2 cellular contexts compared by ENCODE assay signal in genomic region chr2:173935305-173935704, GRCh38.
TF ChIP-seq lines count a peak whose summit lies in the region.

No MANE protein-coding gene starts in this region.

TF ChIP-seq in HEK293T, 16 proteins besides CTCF, POLR2A, EP300 and RAD21:
- TF ChIP-seq ARNT (IDR thresholded peaks at IDR 0.05) (no peak), PKNOX1 (IDR thresholded peaks at IDR 0.05) (peak; percentile 78)

TF ChIP-seq in K562, 482 proteins besides CTCF, POLR2A, EP300 and RAD21:
- TF ChIP-seq ZNF507 (tag; conservative IDR thresholded peaks at IDR 0.05) (no peak), ZNF778 (CRISPR knock-in tag; IDR thresholded peaks at IDR 0.05) (no peak), ZNF57 (CRISPR knock-in tag; IDR thresholded peaks at IDR 0.05) (no peak), ZBTB40 (IDR thresholded peaks at IDR 0.05) (peak; percentile 59), ZBTB40 (CRISPR knock-in tag; IDR thresholded peaks at IDR 0.05) (no peak), GTF2A2 (tag; IDR thresholded peaks at IDR 0.05) (no peak)
- TF ChIP-seq, protein P1, sequence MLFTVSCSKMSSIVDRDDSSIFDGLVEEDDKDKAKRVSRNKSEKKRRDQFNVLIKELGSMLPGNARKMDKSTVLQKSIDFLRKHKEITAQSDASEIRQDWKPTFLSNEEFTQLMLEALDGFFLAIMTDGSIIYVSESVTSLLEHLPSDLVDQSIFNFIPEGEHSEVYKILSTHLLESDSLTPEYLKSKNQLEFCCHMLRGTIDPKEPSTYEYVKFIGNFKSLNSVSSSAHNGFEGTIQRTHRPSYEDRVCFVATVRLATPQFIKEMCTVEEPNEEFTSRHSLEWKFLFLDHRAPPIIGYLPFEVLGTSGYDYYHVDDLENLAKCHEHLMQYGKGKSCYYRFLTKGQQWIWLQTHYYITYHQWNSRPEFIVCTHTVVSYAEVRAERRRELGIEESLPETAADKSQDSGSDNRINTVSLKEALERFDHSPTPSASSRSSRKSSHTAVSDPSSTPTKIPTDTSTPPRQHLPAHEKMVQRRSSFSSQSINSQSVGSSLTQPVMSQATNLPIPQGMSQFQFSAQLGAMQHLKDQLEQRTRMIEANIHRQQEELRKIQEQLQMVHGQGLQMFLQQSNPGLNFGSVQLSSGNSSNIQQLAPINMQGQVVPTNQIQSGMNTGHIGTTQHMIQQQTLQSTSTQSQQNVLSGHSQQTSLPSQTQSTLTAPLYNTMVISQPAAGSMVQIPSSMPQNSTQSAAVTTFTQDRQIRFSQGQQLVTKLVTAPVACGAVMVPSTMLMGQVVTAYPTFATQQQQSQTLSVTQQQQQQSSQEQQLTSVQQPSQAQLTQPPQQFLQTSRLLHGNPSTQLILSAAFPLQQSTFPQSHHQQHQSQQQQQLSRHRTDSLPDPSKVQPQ (CRISPR knock-in tag; IDR thresholded peaks at IDR 0.05; ENCODE audit: borderline replicate concordance) = no peak
- TF ChIP-seq, protein P2, sequence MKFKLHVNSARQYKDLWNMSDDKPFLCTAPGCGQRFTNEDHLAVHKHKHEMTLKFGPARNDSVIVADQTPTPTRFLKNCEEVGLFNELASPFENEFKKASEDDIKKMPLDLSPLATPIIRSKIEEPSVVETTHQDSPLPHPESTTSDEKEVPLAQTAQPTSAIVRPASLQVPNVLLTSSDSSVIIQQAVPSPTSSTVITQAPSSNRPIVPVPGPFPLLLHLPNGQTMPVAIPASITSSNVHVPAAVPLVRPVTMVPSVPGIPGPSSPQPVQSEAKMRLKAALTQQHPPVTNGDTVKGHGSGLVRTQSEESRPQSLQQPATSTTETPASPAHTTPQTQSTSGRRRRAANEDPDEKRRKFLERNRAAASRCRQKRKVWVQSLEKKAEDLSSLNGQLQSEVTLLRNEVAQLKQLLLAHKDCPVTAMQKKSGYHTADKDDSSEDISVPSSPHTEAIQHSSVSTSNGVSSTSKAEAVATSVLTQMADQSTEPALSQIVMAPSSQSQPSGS (CRISPR knock-in tag; IDR thresholded peaks at IDR 0.05) = no peak
- TF ChIP-seq, protein P3, sequence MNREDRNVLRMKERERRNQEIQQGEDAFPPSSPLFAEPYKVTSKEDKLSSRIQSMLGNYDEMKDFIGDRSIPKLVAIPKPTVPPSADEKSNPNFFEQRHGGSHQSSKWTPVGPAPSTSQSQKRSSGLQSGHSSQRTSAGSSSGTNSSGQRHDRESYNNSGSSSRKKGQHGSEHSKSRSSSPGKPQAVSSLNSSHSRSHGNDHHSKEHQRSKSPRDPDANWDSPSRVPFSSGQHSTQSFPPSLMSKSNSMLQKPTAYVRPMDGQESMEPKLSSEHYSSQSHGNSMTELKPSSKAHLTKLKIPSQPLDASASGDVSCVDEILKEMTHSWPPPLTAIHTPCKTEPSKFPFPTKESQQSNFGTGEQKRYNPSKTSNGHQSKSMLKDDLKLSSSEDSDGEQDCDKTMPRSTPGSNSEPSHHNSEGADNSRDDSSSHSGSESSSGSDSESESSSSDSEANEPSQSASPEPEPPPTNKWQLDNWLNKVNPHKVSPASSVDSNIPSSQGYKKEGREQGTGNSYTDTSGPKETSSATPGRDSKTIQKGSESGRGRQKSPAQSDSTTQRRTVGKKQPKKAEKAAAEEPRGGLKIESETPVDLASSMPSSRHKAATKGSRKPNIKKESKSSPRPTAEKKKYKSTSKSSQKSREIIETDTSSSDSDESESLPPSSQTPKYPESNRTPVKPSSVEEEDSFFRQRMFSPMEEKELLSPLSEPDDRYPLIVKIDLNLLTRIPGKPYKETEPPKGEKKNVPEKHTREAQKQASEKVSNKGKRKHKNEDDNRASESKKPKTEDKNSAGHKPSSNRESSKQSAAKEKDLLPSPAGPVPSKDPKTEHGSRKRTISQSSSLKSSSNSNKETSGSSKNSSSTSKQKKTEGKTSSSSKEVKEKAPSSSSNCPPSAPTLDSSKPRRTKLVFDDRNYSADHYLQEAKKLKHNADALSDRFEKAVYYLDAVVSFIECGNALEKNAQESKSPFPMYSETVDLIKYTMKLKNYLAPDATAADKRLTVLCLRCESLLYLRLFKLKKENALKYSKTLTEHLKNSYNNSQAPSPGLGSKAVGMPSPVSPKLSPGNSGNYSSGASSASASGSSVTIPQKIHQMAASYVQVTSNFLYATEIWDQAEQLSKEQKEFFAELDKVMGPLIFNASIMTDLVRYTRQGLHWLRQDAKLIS (CRISPR knock-in tag; IDR thresholded peaks at IDR 0.05) = no peak
